In genomic region chr2:85750509-85751299, GRCh38 we compare ENCODE assay signal across 8 cellular contexts. TPM values are rescaled to one million over a fixed set of nuclear protein-coding genes. Genes with fewer than 3 reads are reported as not detected.
DNase-seq lines count a peak whose midpoint lies in the region; ATAC-seq and TF ChIP-seq lines count a peak whose summit lies in the region.

No MANE protein-coding gene starts in this region.

- no peaks in the 10 kb centered on the region for H3K4me1 ChIP-seq in OCI-LY1 (ENCODE audit: insufficient read depth, low read length, severe bottlenecking)

- ATAC-seq in GM19467 (IDR thresholded peaks at IDR 0.05; ENCODE audit: unreplicated experiment): no peak

- POLR2A ChIA-PET in AG04450 (lab: Yijun Ruan, JAX): interaction anchor here (0.6 kb wide), 1 partner anchor 63 kb away, joined by 3 read pairs; no protein-coding TSS in a partner anchor

- no peaks in the 10 kb centered on the region; the same call in 1 of the 2 replicates for H4K20me1 ChIP-seq in OCI-LY1 (ENCODE audit: insufficient read depth, low read length)

- peaks cover 5% of the 10 kb centered on the region; the same call in 1 of the 2 replicates for H3K9me3 ChIP-seq in AG04450 (ENCODE audit: control insufficient read depth, insufficient read depth, low read length)
- H3K9me3 ChIP-seq in OCI-LY1 (ENCODE audit: low read length): no peaks in the 10 kb centered on the region

- H3K27ac ChIP-seq in AG04450 (ENCODE audit: low read depth, low read length): no peak overlapping the region
- H3K27ac ChIP-seq in OCI-LY1 (ENCODE audit: low read depth, low read length, poor library complexity, severe bottlenecking): no peak overlapping the region
- H3K27ac ChIP-seq in substantia nigra (ENCODE audit: low read depth, low read length, poor library complexity, severe bottlenecking): peak overlapping the region; percentile 40

- H3K9me3 Mint-ChIP-seq in activated T-cell treated with anti-CD3 and anti-CD28 coated beads, Interleukin-2, amount 50 U/mL, for 24 hours: no peaks in the 10 kb centered on the region
- no peaks in the 10 kb centered on the region for H3K9me3 Mint-ChIP-seq in nephron progenitor cell

- CTCF ChIA-PET in AG04450 (lab: Charles Lee): interaction anchor here (0.7 to 5.9 kb wide), 22 partner anchors 8 to 114 kb away, joined by 3 to 72 read pairs (median 5); no protein-coding TSS in a partner anchor

- no peaks in the 10 kb centered on the region for H3K36me3 Mint-ChIP-seq in activated T-cell treated with anti-CD3 and anti-CD28 coated beads, Interleukin-2, amount 50 U/mL, for 24 hours (ENCODE audit: low read depth)
- no peaks in the 10 kb centered on the region for H3K36me3 Mint-ChIP-seq in nephron progenitor cell (ENCODE audit: low read depth)

- H2AFZ ChIP-seq in OCI-LY1 (ENCODE audit: low read length): no peak overlapping the region

- H3K27me3 Mint-ChIP-seq in activated T-cell treated with anti-CD3 and anti-CD28 coated beads, Interleukin-2, amount 50 U/mL, for 24 hours: peaks cover 84% of the 10 kb centered on the region
- peaks cover 68% of the 10 kb centered on the region for H3K27me3 Mint-ChIP-seq in nephron progenitor cell (ENCODE audit: low read depth, poor library complexity)

- no peak overlapping the region for H3K4me3 Mint-ChIP-seq in activated T-cell treated with anti-CD3 and anti-CD28 coated beads, Interleukin-2, amount 50 U/mL, for 24 hours
- H3K4me3 Mint-ChIP-seq in nephron progenitor cell: no peak overlapping the region

- H3K36me3 ChIP-seq in OCI-LY1 (ENCODE audit: insufficient read depth, low read length): no peaks in the 10 kb centered on the region

- H3K9ac ChIP-seq in OCI-LY1 (ENCODE audit: low read length): no peak overlapping the region

- TF ChIP-seq CTCF in AG04450 (IDR thresholded peaks at IDR 0.05; ENCODE audit: low read depth, low read length): peak; percentile 86
- TF ChIP-seq CTCF in OCI-LY1 (IDR thresholded peaks at IDR 0.05; ENCODE audit: low read length): peak; percentile 84
- peak; percentile 89 for TF ChIP-seq CTCF in fibroblast of mammary gland (conservative IDR thresholded peaks at IDR 0.05; ENCODE audit: control insufficient read depth, insufficient read depth, low read depth, low read length)
- peak; percentile 72 for TF ChIP-seq CTCF in nephron progenitor cell (IDR thresholded peaks at IDR 0.05)

- H3K27me3 ChIP-seq in AG04450 (ENCODE audit: control insufficient read depth, insufficient read depth, low read length): peaks cover 5% of the 10 kb centered on the region
- no peaks in the 10 kb centered on the region; the same call in 1 of the 2 replicates for H3K27me3 ChIP-seq in OCI-LY1 (ENCODE audit: insufficient read depth, low read length)

- H3K79me2 ChIP-seq in OCI-LY1 (ENCODE audit: insufficient read depth, low read length): no peaks in the 10 kb centered on the region

- H3F3A ChIP-seq in OCI-LY1 (ENCODE audit: insufficient read depth, low read length): no peaks in the 10 kb centered on the region

- H3K27ac Mint-ChIP-seq in activated T-cell treated with anti-CD3 and anti-CD28 coated beads, Interleukin-2, amount 50 U/mL, for 24 hours: no peak overlapping the region
- H3K27ac Mint-ChIP-seq in nephron progenitor cell: no peak overlapping the region

- no peaks in the 10 kb centered on the region for H3K9me2 ChIP-seq in OCI-LY1 (ENCODE audit: low read depth, low read length)

- no peak for DNase-seq in AG04450 (ENCODE audit: low read depth, low spot score)
- DNase-seq in GM19238 (ENCODE audit: insufficient read length, low spot score): peak; percentile 44
- peak; percentile 69 for DNase-seq in activated T-cell treated with anti-CD3 and anti-CD28 coated beads, Interleukin-2, amount 50 U/mL, for 24 hours
- peak; percentile 67 for DNase-seq in fibroblast of mammary gland (ENCODE audit: low read depth)
- peak; percentile 79 for DNase-seq in nephron progenitor cell
- DNase-seq in substantia nigra (lab: John Stamatoyannopoulos, UW): peak in 48 of 49 donors; percentile 18 to 84 (median 68)

- H3K4me3 ChIP-seq in AG04450 (ENCODE audit: low read depth, low read length): no peak overlapping the region
- H3K4me3 ChIP-seq in OCI-LY1 (ENCODE audit: low read depth, low read length, poor library complexity, severe bottlenecking): no peak overlapping the region
- no peak overlapping the region for H3K4me3 ChIP-seq in fibroblast of mammary gland (ENCODE audit: control insufficient read depth, low read depth, low read length)

- no peak overlapping the region for H3K4me2 ChIP-seq in OCI-LY1 (ENCODE audit: low read length)

- peaks cover 13% of the 10 kb centered on the region for H3K4me1 Mint-ChIP-seq in activated T-cell treated with anti-CD3 and anti-CD28 coated beads, Interleukin-2, amount 50 U/mL, for 24 hours (ENCODE audit: low read depth)
- H3K4me1 Mint-ChIP-seq in nephron progenitor cell: peaks cover 35% of the 10 kb centered on the region

RNA-seq across cellular contexts. Expression of gene ATOH8, which starts 3.1 kb away (rescaled TPM):
- polyA plus RNA-seq in AG04450 (2011; rRNA removed): 2.8 and 3.9 TPM in 2 replicates
- polyA minus RNA-seq in AG04450 (2011; rRNA and poly(A)+ RNA removed): 3.9 and 5.5 TPM in 2 replicates

RNA-seq across cellular contexts. Expression of gene GNLY, which starts 56.5 kb away (rescaled TPM):
- not detected in 2 replicates for polyA plus RNA-seq in AG04450 (2011; rRNA removed)
- not detected in 2 replicates for polyA minus RNA-seq in AG04450 (2011; rRNA and poly(A)+ RNA removed)
